ENCODE assay signal across 9 cellular contexts in the genomic region with DNA sequence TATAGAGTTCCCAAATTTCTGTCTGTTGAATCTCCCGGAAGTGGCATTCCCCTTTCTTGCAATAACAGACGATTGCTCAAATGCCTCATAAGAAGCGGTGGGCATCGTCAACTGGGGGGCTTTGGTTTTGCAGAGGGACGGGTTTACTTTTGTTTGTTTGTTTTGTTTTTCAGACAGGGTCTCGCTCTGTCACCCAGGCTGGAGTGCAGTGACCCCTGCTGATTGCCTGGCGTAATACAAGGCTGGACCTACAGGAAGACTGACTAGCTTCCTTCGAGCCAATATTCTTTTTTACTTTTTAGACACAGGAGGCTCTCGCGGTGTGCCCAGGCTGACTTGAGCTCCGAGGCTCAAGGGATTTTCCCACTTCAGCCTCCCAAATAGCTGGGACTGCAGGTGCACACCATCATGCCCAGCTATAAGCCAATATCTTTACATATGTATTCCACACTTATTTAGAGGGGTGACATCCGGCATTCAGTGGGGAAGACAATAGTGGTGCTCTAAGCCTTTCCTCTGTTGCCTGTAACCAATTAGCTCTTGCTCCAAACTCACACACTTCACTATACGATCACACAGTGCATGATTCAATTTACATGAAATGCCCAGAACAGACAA. TPM values are rescaled to one million over a fixed set of nuclear protein-coding genes. Genes with fewer than 3 reads are reported as not detected.
A peak's percentile ranks its signal among the peaks of the same experiment; 100 is the strongest.
DNase-seq lines count a peak whose midpoint lies in the region; ATAC-seq and TF ChIP-seq lines count a peak whose summit lies in the region.
"Had no signal": no experiment of that assay in that cellular context is flagged by ENCODE, and none has a peak within 500 bp of the region (broad histone marks: within the 10 kb centered on the region; RNA-seq: fewer than 3 reads in every experiment).

No MANE protein-coding gene starts in this region.

- H3K9me3 ChIP-seq in DOHH2 (ENCODE audit: control insufficient read depth, insufficient read depth, low read length) (no peaks in the 10 kb centered on the region), gastroesophageal sphincter (no peaks in the 10 kb centered on the region)

- H3K4me1 ChIP-seq in DOHH2 (ENCODE audit: control insufficient read depth, low read length) (peaks cover 2% of the 10 kb centered on the region; the same call in 1 of the 2 replicates), gastroesophageal sphincter (peaks cover 0 to 11% (median 0%) of the 10 kb centered on the region in 3 donors)

- H3K27me3 ChIP-seq in DOHH2 (ENCODE audit: control insufficient read depth, low read length) (0 out of 2 replicates have a peak, but pooled peaks cover 9% of the 10 kb centered on the region), gastroesophageal sphincter (peaks cover 19% of the 10 kb centered on the region)

- H3K27ac ChIP-seq in DOHH2 (ENCODE audit: low read depth, low read length) (no peak overlapping the region), gastroesophageal sphincter (no peak overlapping the region)

- no peak overlapping the region for H3K27ac Mint-ChIP-seq in T-helper 2 cell treated with Interferon-gamma antibody and Interleukin-4, amounts not matched to agents 5 μg/mL and 100 μg/mL, for 36 hours
- peak overlapping the region in 1 of 2 donors; percentile 25 for H3K27ac Mint-ChIP-seq in effector memory CD8-positive, alpha-beta T cell
- no peak overlapping the region for H3K27ac Mint-ChIP-seq in osteocyte (ENCODE audit: unreplicated experiment)

- no peaks in the 10 kb centered on the region for H3F3A ChIP-seq in DOHH2 (ENCODE audit: control insufficient read depth, insufficient read depth)

- 41 to 65% methylated on average over 9 to 12 of the region's 13 CpGs for whole genome bisulfite sequencing in gastroesophageal sphincter (ENCODE audit: low coverage in 1 of 2), 2 donors

- 0 out of 2 replicates have a peak overlapping the region, but pooled peaks have one; percentile 29 for H3K4me2 ChIP-seq in DOHH2 (ENCODE audit: low read length)

- H3K4me1 Mint-ChIP-seq in T-helper 2 cell treated with Interferon-gamma antibody and Interleukin-4, amounts not matched to agents 5 μg/mL and 100 μg/mL, for 36 hours (ENCODE audit: low read depth): peaks cover 25% of the 10 kb centered on the region
- peaks cover 8% of the 10 kb centered on the region in 2 donors for H3K4me1 Mint-ChIP-seq in effector memory CD8-positive, alpha-beta T cell (ENCODE audit: low read depth in 2 of 2)
- H3K4me1 Mint-ChIP-seq in osteocyte (ENCODE audit: unreplicated experiment): peaks cover 50% of the 10 kb centered on the region

- H3K27me3 Mint-ChIP-seq in T-helper 2 cell treated with Interferon-gamma antibody and Interleukin-4, amounts not matched to agents 5 μg/mL and 100 μg/mL, for 36 hours (ENCODE audit: low read depth): peaks cover 22% of the 10 kb centered on the region
- peaks cover 51 to 53% of the 10 kb centered on the region in 2 donors for H3K27me3 Mint-ChIP-seq in effector memory CD8-positive, alpha-beta T cell
- no peaks in the 10 kb centered on the region for H3K27me3 Mint-ChIP-seq in osteocyte (ENCODE audit: unreplicated experiment)

- H3K4me3 ChIP-seq in DOHH2 (ENCODE audit: low read length) (no peak overlapping the region), gastroesophageal sphincter (no peak overlapping the region)
- H3K4me3 ChIP-seq: skin epidermis had no signal

- TF ChIP-seq CTCF in DOHH2 (IDR thresholded peaks at IDR 0.05; ENCODE audit: low read depth, low read length, poor library complexity, severe bottlenecking) (peak; percentile 67), osteocyte (IDR thresholded peaks at IDR 0.05) (peak; percentile 54), gastroesophageal sphincter (IDR thresholded peaks at IDR 0.05) (peak in 1 of 4 experiments; percentile 37)

- no peaks in the 10 kb centered on the region for H3K36me3 Mint-ChIP-seq in T-helper 2 cell treated with Interferon-gamma antibody and Interleukin-4, amounts not matched to agents 5 μg/mL and 100 μg/mL, for 36 hours (ENCODE audit: low read depth)
- no peaks in the 10 kb centered on the region for H3K36me3 Mint-ChIP-seq in effector memory CD8-positive, alpha-beta T cell (ENCODE audit: insufficient read depth)
- H3K36me3 Mint-ChIP-seq in osteocyte (ENCODE audit: unreplicated experiment): no peaks in the 10 kb centered on the region

- no peaks in the 10 kb centered on the region for H3K9me3 Mint-ChIP-seq in T-helper 2 cell treated with Interferon-gamma antibody and Interleukin-4, amounts not matched to agents 5 μg/mL and 100 μg/mL, for 36 hours
- H3K9me3 Mint-ChIP-seq in effector memory CD8-positive, alpha-beta T cell: no peaks in the 10 kb centered on the region
- no peaks in the 10 kb centered on the region for H3K9me3 Mint-ChIP-seq in osteocyte (ENCODE audit: unreplicated experiment)

- peak; percentile 40 for DNase-seq in T-helper 2 cell treated with Interferon-gamma antibody and Interleukin-4, amounts not matched to agents 5 μg/mL and 100 μg/mL, for 36 hours (ENCODE audit: low spot score)
- peak; percentile 33 to 35 (median 34) for DNase-seq in effector memory CD8-positive, alpha-beta T cell
- DNase-seq in osteocyte (ENCODE audit: extremely low spot score, unreplicated experiment) (no peak), NCI-H2171 treated with DMSO at 0.1 percent for 48 hours (lab: John Stamatoyannopoulos, UW) (no peak)

- no peaks in the 10 kb centered on the region for H3K9me2 ChIP-seq in DOHH2 (replicated peaks; ENCODE audit: control insufficient read depth, low read length)

- TF ChIP-seq POLR2A in gastroesophageal sphincter (IDR thresholded peaks at IDR 0.05): no peak

- ATAC-seq in GM19372 (IDR thresholded peaks at IDR 0.05; ENCODE audit: low read depth, unreplicated experiment) (peak; percentile 60), HG03439 (IDR thresholded peaks at IDR 0.05; ENCODE audit: unreplicated experiment) (peak; percentile 70), gastroesophageal sphincter (no peak)
- peak; percentile 70 for ATAC-seq in effector memory CD8-positive, alpha-beta T cell (replicated peaks)

- H4K20me1 ChIP-seq in DOHH2 (ENCODE audit: control insufficient read depth, insufficient read depth, low read depth, low read length): no peaks in the 10 kb centered on the region

- no peaks in the 10 kb centered on the region for H3K79me2 ChIP-seq in DOHH2 (ENCODE audit: control insufficient read depth, low read length)

- no peaks in the 10 kb centered on the region for H3K36me3 ChIP-seq in DOHH2 (ENCODE audit: control insufficient read depth, low read length)
- no peaks in the 10 kb centered on the region for H3K36me3 ChIP-seq in gastroesophageal sphincter

- no peak for TF ChIP-seq EP300 in gastroesophageal sphincter (IDR thresholded peaks at IDR 0.05)

- H3K4me3 Mint-ChIP-seq in T-helper 2 cell treated with Interferon-gamma antibody and Interleukin-4, amounts not matched to agents 5 μg/mL and 100 μg/mL, for 36 hours: peak overlapping the region; percentile 74
- peak overlapping the region in 1 of 2 donors; percentile 6 for H3K4me3 Mint-ChIP-seq in effector memory CD8-positive, alpha-beta T cell
- no peak overlapping the region for H3K4me3 Mint-ChIP-seq in osteocyte (ENCODE audit: unreplicated experiment)

RNA-seq across cellular contexts. Expression of a gene that starts 58.1 kb away (rescaled TPM):
- total RNA-seq in osteocyte: 50.2 and 59.3 TPM in 2 replicates
- 10 to 100 TPM; 33.4 to 51.5 (median 35.9) TPM for total RNA-seq in gastroesophageal sphincter

RNA-seq across cellular contexts. Expression of a gene that starts 58.3 kb away (rescaled TPM):
- total RNA-seq in osteocyte (15.9 and 18.5 TPM in 2 replicates), gastroesophageal sphincter (10 to 100 TPM; 11.8 to 16.8 (median 15.2) TPM)

Comparison
In these comparisons a context has a peak if more than half of its experiments do, and no peak if none do; other contexts are left out.
1. DNase-seq: peak in T-helper 2 cell treated with Interferon-gamma antibody and Interleukin-4, amounts not matched to agents 5 μg/mL and 100 μg/mL, for 36 hours (single experiment) and effector memory CD8-positive, alpha-beta T cell (3 of 3); none in osteocyte (single experiment) and NCI-H2171 treated with DMSO at 0.1 percent for 48 hours (single experiment).